ENCODE assay signal across 1 cellular context in the genomic region with DNA sequence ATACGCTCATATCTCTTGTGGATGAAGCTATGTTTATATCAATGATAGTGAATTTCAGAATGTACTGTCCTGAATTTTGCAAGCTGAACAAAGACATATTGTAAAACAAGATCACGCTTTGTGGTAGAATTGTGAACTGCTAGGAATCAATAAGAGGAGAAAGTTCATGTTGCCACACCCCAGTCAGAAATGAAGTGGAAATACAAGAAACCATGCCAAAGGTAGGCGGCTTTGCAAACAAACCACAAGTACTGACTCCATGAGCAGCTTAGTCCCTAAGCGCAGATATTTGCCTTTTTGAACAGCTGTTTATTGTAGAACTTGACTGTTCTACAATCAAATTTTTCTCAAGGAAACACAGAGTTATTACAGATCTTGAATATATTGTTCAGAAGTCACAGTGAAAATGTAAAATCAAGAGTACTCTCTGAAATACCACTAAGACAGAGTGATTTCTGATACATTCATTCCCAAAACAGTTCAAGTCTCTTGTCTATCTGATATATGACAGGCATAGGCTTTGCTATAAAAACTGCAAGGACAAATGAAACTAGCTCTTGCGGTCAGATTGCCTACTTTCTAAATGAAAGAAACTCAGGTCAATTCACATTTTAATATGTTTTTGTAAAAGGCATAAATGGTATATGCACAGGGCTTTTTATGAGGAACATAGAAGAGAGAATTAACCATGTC.
TF ChIP-seq lines count a peak whose summit lies in the region.

No MANE protein-coding gene starts in this region.

TF ChIP-seq in HepG2, 621 proteins besides CTCF, POLR2A, EP300 and RAD21 (continued from another document and continues in another):
- TF ChIP-seq, protein P1, sequence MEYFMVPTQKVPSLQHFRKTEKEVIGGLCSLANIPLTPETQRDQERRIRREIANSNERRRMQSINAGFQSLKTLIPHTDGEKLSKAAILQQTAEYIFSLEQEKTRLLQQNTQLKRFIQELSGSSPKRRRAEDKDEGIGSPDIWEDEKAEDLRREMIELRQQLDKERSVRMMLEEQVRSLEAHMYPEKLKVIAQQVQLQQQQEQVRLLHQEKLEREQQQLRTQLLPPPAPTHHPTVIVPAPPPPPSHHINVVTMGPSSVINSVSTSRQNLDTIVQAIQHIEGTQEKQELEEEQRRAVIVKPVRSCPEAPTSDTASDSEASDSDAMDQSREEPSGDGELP (IDR thresholded peaks at IDR 0.05; ENCODE audit: borderline replicate concordance, low read depth): peak; percentile 78; the same call in 1 of the 2 replicates
- no peak for TF ChIP-seq AHR (CRISPR knock-in tag; IDR thresholded peaks at IDR 0.05)
- TF ChIP-seq ZNF430 (CRISPR knock-in tag; IDR thresholded peaks at IDR 0.05): no peak
- TF ChIP-seq HDAC6 (IDR thresholded peaks at IDR 0.05; ENCODE audit: low read depth, low read length): no peak
- TF ChIP-seq MEIS2 (CRISPR knock-in tag; IDR thresholded peaks at IDR 0.05): no peak
- no peak for TF ChIP-seq CCAR2 (optimal IDR thresholded peaks at IDR 0.05; ENCODE audit: low read depth, low read length)
- TF ChIP-seq, protein P2, sequence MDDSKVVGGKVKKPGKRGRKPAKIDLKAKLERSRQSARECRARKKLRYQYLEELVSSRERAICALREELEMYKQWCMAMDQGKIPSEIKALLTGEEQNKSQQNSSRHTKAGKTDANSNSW (CRISPR knock-in tag; IDR thresholded peaks at IDR 0.05; ENCODE audit: borderline replicate concordance): no peak
- TF ChIP-seq ZNF12 (CRISPR knock-in tag; IDR thresholded peaks at IDR 0.05): no peak
- TF ChIP-seq ZNF251 (CRISPR knock-in tag; IDR thresholded peaks at IDR 0.05): no peak
- TF ChIP-seq ZSCAN9 (CRISPR knock-in tag; IDR thresholded peaks at IDR 0.05; ENCODE audit: borderline replicate concordance): peak; percentile 50; the same call in 1 of the 2 replicates
- TF ChIP-seq THYN1 (CRISPR knock-in tag; IDR thresholded peaks at IDR 0.05; ENCODE audit: borderline replicate concordance, low read depth): no peak
- no peak for TF ChIP-seq PHB2 (IDR thresholded peaks at IDR 0.05; ENCODE audit: partially characterized antibody)
- TF ChIP-seq, protein P3, sequence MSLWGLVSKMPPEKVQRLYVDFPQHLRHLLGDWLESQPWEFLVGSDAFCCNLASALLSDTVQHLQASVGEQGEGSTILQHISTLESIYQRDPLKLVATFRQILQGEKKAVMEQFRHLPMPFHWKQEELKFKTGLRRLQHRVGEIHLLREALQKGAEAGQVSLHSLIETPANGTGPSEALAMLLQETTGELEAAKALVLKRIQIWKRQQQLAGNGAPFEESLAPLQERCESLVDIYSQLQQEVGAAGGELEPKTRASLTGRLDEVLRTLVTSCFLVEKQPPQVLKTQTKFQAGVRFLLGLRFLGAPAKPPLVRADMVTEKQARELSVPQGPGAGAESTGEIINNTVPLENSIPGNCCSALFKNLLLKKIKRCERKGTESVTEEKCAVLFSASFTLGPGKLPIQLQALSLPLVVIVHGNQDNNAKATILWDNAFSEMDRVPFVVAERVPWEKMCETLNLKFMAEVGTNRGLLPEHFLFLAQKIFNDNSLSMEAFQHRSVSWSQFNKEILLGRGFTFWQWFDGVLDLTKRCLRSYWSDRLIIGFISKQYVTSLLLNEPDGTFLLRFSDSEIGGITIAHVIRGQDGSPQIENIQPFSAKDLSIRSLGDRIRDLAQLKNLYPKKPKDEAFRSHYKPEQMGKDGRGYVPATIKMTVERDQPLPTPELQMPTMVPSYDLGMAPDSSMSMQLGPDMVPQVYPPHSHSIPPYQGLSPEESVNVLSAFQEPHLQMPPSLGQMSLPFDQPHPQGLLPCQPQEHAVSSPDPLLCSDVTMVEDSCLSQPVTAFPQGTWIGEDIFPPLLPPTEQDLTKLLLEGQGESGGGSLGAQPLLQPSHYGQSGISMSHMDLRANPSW (CRISPR knock-in tag; IDR thresholded peaks at IDR 0.05; ENCODE audit: borderline replicate concordance): no peak
- TF ChIP-seq CBX1 (IDR thresholded peaks at IDR 0.05; ENCODE audit: low read depth): no peak
- TF ChIP-seq, protein P4, sequence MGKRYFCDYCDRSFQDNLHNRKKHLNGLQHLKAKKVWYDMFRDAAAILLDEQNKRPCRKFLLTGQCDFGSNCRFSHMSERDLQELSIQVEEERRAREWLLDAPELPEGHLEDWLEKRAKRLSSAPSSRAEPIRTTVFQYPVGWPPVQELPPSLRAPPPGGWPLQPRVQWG (CRISPR knock-in tag; IDR thresholded peaks at IDR 0.05; ENCODE audit: borderline replicate concordance, low read depth): no peak
- no peak for TF ChIP-seq IRF2 (CRISPR knock-in tag; IDR thresholded peaks at IDR 0.05)
- TF ChIP-seq, protein P5, sequence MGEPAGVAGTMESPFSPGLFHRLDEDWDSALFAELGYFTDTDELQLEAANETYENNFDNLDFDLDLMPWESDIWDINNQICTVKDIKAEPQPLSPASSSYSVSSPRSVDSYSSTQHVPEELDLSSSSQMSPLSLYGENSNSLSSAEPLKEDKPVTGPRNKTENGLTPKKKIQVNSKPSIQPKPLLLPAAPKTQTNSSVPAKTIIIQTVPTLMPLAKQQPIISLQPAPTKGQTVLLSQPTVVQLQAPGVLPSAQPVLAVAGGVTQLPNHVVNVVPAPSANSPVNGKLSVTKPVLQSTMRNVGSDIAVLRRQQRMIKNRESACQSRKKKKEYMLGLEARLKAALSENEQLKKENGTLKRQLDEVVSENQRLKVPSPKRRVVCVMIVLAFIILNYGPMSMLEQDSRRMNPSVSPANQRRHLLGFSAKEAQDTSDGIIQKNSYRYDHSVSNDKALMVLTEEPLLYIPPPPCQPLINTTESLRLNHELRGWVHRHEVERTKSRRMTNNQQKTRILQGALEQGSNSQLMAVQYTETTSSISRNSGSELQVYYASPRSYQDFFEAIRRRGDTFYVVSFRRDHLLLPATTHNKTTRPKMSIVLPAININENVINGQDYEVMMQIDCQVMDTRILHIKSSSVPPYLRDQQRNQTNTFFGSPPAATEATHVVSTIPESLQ (CRISPR knock-in tag; conservative IDR thresholded peaks at IDR 0.05): no peak
- TF ChIP-seq HOXA7 (CRISPR knock-in tag; IDR thresholded peaks at IDR 0.05): no peak
- peak; percentile 31; the same call in 1 of the 2 replicates for TF ChIP-seq HDAC1 (CRISPR knock-in tag; IDR thresholded peaks at IDR 0.05)
- peak; percentile 84; the same call in 1 of the 2 replicates for TF ChIP-seq FOXJ3 (CRISPR knock-in tag; IDR thresholded peaks at IDR 0.05; ENCODE audit: borderline replicate concordance)
- TF ChIP-seq, protein P6, sequence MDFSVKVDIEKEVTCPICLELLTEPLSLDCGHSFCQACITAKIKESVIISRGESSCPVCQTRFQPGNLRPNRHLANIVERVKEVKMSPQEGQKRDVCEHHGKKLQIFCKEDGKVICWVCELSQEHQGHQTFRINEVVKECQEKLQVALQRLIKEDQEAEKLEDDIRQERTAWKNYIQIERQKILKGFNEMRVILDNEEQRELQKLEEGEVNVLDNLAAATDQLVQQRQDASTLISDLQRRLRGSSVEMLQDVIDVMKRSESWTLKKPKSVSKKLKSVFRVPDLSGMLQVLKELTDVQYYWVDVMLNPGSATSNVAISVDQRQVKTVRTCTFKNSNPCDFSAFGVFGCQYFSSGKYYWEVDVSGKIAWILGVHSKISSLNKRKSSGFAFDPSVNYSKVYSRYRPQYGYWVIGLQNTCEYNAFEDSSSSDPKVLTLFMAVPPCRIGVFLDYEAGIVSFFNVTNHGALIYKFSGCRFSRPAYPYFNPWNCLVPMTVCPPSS (IDR thresholded peaks at IDR 0.05): no peak
- TF ChIP-seq ZNF292 (CRISPR knock-in tag; IDR thresholded peaks at IDR 0.05; ENCODE audit: borderline replicate concordance, low read depth): no peak
- no peak for TF ChIP-seq ARNTL (CRISPR knock-in tag; IDR thresholded peaks at IDR 0.05)
- peak; percentile 74; the same call in 1 of the 2 replicates for TF ChIP-seq EHMT2 (IDR thresholded peaks at IDR 0.05; ENCODE audit: borderline replicate concordance, low read depth, low read length)
- TF ChIP-seq, protein P7, sequence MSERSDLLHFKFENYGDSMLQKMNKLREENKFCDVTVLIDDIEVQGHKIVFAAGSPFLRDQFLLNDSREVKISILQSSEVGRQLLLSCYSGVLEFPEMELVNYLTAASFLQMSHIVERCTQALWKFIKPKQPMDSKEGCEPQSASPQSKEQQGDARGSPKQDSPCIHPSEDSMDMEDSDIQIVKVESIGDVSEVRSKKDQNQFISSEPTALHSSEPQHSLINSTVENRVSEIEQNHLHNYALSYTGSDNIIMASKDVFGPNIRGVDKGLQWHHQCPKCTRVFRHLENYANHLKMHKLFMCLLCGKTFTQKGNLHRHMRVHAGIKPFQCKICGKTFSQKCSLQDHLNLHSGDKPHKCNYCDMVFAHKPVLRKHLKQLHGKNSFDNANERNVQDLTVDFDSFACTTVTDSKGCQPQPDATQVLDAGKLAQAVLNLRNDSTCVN (CRISPR knock-in tag; IDR thresholded peaks at IDR 0.05; ENCODE audit: borderline replicate concordance): no peak
- no peak for TF ChIP-seq HNRNPLL (IDR thresholded peaks at IDR 0.05; ENCODE audit: low read depth, low read length, poor library complexity, severe bottlenecking)
- TF ChIP-seq ZNF24 (IDR thresholded peaks at IDR 0.05): peak; percentile 47; the same call in 1 of the 2 replicates
- no peak for TF ChIP-seq HES4 (CRISPR knock-in tag; IDR thresholded peaks at IDR 0.05; ENCODE audit: borderline replicate concordance)
- TF ChIP-seq, protein P8, sequence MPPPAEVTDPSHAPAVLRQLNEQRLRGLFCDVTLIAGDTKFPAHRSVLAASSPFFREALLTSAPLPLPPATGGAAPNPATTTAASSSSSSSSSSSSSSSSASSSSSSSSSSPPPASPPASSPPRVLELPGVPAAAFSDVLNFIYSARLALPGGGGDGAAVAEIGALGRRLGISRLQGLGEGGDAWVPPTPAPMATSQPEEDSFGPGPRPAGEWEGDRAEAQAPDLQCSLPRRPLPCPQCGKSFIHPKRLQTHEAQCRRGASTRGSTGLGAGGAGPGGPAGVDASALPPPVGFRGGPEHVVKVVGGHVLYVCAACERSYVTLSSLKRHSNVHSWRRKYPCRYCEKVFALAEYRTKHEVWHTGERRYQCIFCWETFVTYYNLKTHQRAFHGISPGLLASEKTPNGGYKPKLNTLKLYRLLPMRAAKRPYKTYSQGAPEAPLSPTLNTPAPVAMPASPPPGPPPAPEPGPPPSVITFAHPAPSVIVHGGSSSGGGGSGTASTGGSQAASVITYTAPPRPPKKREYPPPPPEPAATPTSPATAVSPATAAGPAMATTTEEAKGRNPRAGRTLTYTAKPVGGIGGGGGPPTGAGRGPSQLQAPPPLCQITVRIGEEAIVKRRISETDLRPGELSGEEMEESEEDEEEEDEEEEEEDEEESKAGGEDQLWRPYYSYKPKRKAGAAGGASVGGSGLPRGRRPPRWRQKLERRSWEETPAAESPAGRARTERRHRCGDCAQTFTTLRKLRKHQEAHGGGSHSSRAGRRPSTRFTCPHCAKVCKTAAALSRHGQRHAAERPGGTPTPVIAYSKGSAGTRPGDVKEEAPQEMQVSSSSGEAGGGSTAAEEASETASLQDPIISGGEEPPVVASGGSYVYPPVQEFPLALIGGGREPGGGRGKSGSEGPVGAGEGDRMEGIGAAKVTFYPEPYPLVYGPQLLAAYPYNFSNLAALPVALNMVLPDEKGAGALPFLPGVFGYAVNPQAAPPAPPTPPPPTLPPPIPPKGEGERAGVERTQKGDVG (CRISPR knock-in tag; IDR thresholded peaks at IDR 0.05; ENCODE audit: borderline replicate concordance): no peak
- no peak for TF ChIP-seq NFATC3 (CRISPR knock-in tag; IDR thresholded peaks at IDR 0.05)
- TF ChIP-seq, protein P9, sequence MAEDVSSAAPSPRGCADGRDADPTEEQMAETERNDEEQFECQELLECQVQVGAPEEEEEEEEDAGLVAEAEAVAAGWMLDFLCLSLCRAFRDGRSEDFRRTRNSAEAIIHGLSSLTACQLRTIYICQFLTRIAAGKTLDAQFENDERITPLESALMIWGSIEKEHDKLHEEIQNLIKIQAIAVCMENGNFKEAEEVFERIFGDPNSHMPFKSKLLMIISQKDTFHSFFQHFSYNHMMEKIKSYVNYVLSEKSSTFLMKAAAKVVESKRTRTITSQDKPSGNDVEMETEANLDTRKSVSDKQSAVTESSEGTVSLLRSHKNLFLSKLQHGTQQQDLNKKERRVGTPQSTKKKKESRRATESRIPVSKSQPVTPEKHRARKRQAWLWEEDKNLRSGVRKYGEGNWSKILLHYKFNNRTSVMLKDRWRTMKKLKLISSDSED (CRISPR knock-in tag; IDR thresholded peaks at IDR 0.05): no peak
- no peak for TF ChIP-seq ELF3 (CRISPR knock-in tag; IDR thresholded peaks at IDR 0.05)
- TF ChIP-seq ZBTB3 (CRISPR knock-in tag; IDR thresholded peaks at IDR 0.05; ENCODE audit: borderline replicate concordance, low read depth): no peak
- no peak for TF ChIP-seq AGO2 (optimal IDR thresholded peaks at IDR 0.05; ENCODE audit: low read depth, low read length)
- no peak for TF ChIP-seq ZNF367 (CRISPR knock-in tag; IDR thresholded peaks at IDR 0.05; ENCODE audit: borderline replicate concordance)
- TF ChIP-seq ZNF329 (CRISPR knock-in tag; IDR thresholded peaks at IDR 0.05; ENCODE audit: low read depth): no peak
- no peak for TF ChIP-seq ZNF598 (CRISPR knock-in tag; IDR thresholded peaks at IDR 0.05; ENCODE audit: borderline replicate concordance)
- no peak for TF ChIP-seq SOX6 (IDR thresholded peaks at IDR 0.05)
- peak; percentile 95 for TF ChIP-seq SOX6 (CRISPR knock-in tag; IDR thresholded peaks at IDR 0.05)
- no peak for TF ChIP-seq POLR2G (IDR thresholded peaks at IDR 0.05; ENCODE audit: low read depth, low read length)
- TF ChIP-seq ZNF768 (CRISPR knock-in tag; IDR thresholded peaks at IDR 0.05): no peak
- no peak for TF ChIP-seq ZNF33B (CRISPR knock-in tag; IDR thresholded peaks at IDR 0.05)
- TF ChIP-seq, protein P10, sequence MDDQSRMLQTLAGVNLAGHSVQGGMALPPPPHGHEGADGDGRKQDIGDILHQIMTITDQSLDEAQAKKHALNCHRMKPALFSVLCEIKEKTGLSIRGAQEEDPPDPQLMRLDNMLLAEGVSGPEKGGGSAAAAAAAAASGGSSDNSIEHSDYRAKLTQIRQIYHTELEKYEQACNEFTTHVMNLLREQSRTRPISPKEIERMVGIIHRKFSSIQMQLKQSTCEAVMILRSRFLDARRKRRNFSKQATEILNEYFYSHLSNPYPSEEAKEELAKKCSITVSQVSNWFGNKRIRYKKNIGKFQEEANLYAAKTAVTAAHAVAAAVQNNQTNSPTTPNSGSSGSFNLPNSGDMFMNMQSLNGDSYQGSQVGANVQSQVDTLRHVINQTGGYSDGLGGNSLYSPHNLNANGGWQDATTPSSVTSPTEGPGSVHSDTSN (CRISPR knock-in tag; IDR thresholded peaks at IDR 0.05; ENCODE audit: borderline replicate concordance): no peak
- TF ChIP-seq ARNT (IDR thresholded peaks at IDR 0.05): no peak
- no peak for TF ChIP-seq ZNF780A (CRISPR knock-in tag; IDR thresholded peaks at IDR 0.05)
- no peak for TF ChIP-seq PCBP2 (optimal IDR thresholded peaks at IDR 0.05; ENCODE audit: low read depth, low read length, poor library complexity, severe bottlenecking)
- no peak for TF ChIP-seq ZBTB42 (CRISPR knock-in tag; IDR thresholded peaks at IDR 0.05)
- no peak for TF ChIP-seq KDM5A (IDR thresholded peaks at IDR 0.05; ENCODE audit: borderline replicate concordance, low read length)
- no peak for TF ChIP-seq ZNF253 (CRISPR knock-in tag; IDR thresholded peaks at IDR 0.05; ENCODE audit: borderline replicate concordance)
- no peak; the same call in 1 of the 2 replicates for TF ChIP-seq ETV5 (CRISPR knock-in tag; IDR thresholded peaks at IDR 0.05; ENCODE audit: borderline replicate concordance)
- no peak for TF ChIP-seq KLF9 (CRISPR knock-in tag; IDR thresholded peaks at IDR 0.05; ENCODE audit: low read depth)
- TF ChIP-seq ELF1 (CRISPR knock-in tag; IDR thresholded peaks at IDR 0.05): no peak
- no peak for TF ChIP-seq MEIS1 (CRISPR knock-in tag; IDR thresholded peaks at IDR 0.05; ENCODE audit: borderline replicate concordance)
